In the genomic region with DNA sequence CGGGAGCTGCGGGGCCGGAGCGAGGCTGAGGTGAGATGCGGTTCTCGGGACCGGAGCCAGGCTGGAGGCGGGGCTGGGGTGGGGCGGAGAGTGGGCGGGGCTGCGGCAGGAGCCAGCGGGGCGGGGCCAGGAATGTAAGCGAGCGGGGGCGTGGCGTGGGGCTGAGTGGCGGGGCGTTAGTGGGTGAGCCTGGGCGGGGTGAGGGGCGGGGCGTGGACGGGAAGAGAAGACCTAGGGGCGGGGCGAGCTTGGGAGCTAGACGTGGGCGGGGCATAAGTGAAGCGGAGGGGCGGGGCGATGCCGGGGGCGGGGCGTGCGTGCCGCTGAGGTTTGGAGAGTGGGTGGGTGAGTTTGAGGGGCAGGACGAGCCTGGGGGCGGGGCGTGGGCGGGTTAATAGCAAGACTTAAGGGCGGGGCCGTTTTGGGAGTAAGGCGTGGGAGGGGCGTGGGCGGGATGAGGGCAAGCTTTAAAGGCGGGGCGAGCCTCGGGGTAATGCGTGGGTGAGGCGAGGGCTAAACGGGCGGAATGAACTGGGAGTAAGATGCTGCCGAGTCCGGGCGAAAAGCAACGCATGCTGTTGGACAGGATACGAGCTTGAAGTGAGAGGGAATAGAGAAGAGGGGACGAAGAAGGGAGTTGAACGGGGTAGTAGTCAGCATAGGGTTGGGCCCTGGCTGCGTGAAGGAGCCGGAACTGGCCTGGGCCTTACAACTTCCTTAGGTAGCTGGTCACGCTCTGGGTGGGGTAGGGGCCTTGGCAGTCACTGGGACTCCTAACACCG, we compare ENCODE assay signal across 8 cellular contexts. TPM values are rescaled to one million over a fixed set of nuclear protein-coding genes. Genes with fewer than 3 reads are reported as not detected.
A peak's percentile ranks its signal among the peaks of the same experiment; 100 is the strongest.
DNase-seq lines count a peak whose midpoint lies in the region; ATAC-seq and TF ChIP-seq lines count a peak whose summit lies in the region.

No MANE protein-coding gene starts in this region.

- peak overlapping the region; percentile 86 for H3K27ac Mint-ChIP-seq in central memory CD8-positive, alpha-beta T cell (ENCODE audit: low read depth)

- peaks cover 26% of the 10 kb centered on the region for H3K36me3 Mint-ChIP-seq in central memory CD8-positive, alpha-beta T cell (ENCODE audit: insufficient read depth)

- H3K4me3 ChIP-seq in AG04449 (ENCODE audit: low read depth, low read length) (peak overlapping the region; percentile 78), kidney epithelial cell (ENCODE audit: low read depth, low read length) (peak overlapping the region; percentile 81)

- no peaks in the 10 kb centered on the region for H3K36me3 ChIP-seq in kidney epithelial cell (ENCODE audit: control insufficient read depth, insufficient read depth, low read length)

- H3K27me3 Mint-ChIP-seq in central memory CD8-positive, alpha-beta T cell, result peaks cover 12% of the 10 kb centered on the region

- DNase-seq in AG04449 (ENCODE audit: low read depth, low spot score) (peak; percentile 74), NCI-H446 (lab: John Stamatoyannopoulos, UW) (peak; percentile 96 to 99), kidney epithelial cell (ENCODE audit: low read depth) (peak; percentile 64)
- peak; percentile 93 to 95 for DNase-seq in central memory CD8-positive, alpha-beta T cell (ENCODE audit: low spot score in 2 of 2)
- peak; percentile 99 for DNase-seq in stimulated activated CD4-positive, alpha-beta T cell treated with anti-CD3 and anti-CD28 coated beads, Interleukin-15, amount 100 ng/mL, for 1 hour (ENCODE audit: low read depth in 1 of 2, low spot score in 1 of 2)

- peaks cover 24% of the 10 kb centered on the region for H3K27me3 ChIP-seq in kidney epithelial cell (ENCODE audit: control insufficient read depth, insufficient read depth, low read length)

- peaks cover 33% of the 10 kb centered on the region for H3K4me1 Mint-ChIP-seq in central memory CD8-positive, alpha-beta T cell

- no peaks in the 10 kb centered on the region for H3K9me3 Mint-ChIP-seq in central memory CD8-positive, alpha-beta T cell

- CTCF ChIA-PET in AG04449 (lab: Yijun Ruan, JAX), result interaction anchor here (0.7 to 5.9 kb wide), 12 partner anchors 8 to 81 kb away, joined by 3 to 29 read pairs (median 8); partner anchors contain the start of genes MAP2K7 and TIMM44

- peak overlapping the region; percentile 72 for H3K4me3 Mint-ChIP-seq in central memory CD8-positive, alpha-beta T cell

- POLR2A ChIA-PET in AG04449 (lab: Yijun Ruan, JAX), result interaction anchor here (0.5 to 2.3 kb wide), 10 partner anchors 8 to 593 kb away, joined by 3 to 13 read pairs (median 4); partner anchors contain the start of genes LRRC8E, MAP2K7, TIMM44 and ZNF414

- ATAC-seq in GM18873 (IDR thresholded peaks at IDR 0.05; ENCODE audit: low FRiP score, unreplicated experiment), result peak; percentile 29
- ATAC-seq in HG03175 (IDR thresholded peaks at IDR 0.05; ENCODE audit: unreplicated experiment), result peak; percentile 38
- ATAC-seq in activated CD4-positive, CD25-positive, alpha-beta regulatory T cell treated with anti-CD3 and anti-CD28 coated beads, Interleukin-2, amount 50 U/mL, for 24 hours, result peak; percentile 55 to 58
- ATAC-seq in central memory CD8-positive, alpha-beta T cell (replicated peaks; ENCODE audit: extremely low read depth, poor library complexity, severe bottlenecking), result peak; percentile 52

- TF ChIP-seq CTCF in AG04449 (IDR thresholded peaks at IDR 0.05; ENCODE audit: insufficient read depth, low read length, missing control alignments) (no peak), kidney epithelial cell (IDR thresholded peaks at IDR 0.05; ENCODE audit: insufficient read depth, low read length, poor library complexity, severe bottlenecking) (no peak)

RNA-seq across cellular contexts. Expression of gene SNAPC2, which starts 0.6 kb away (rescaled TPM):
- total RNA-seq in kidney epithelial cell, result 32.0 and 33.3 TPM in 2 replicates

RNA-seq across cellular contexts. Expression of gene CTXN1, which starts 5.2 kb away (rescaled TPM):
- 15.7 and 16.1 TPM in 2 replicates for total RNA-seq in kidney epithelial cell

RNA-seq across cellular contexts. Expression of gene TGFBR3L, which starts 6.1 kb away (rescaled TPM):
- total RNA-seq in kidney epithelial cell, result 0.14 and 4.5 TPM in 2 replicates

RNA-seq across cellular contexts. Expression of gene MAP2K7, which starts 17.0 kb away (rescaled TPM):
- 15.0 and 19.7 TPM in 2 replicates for total RNA-seq in kidney epithelial cell

RNA-seq across cellular contexts. Expression of gene TIMM44, which starts 22.8 kb away (rescaled TPM):
- 80.5 and 83.9 TPM in 2 replicates for total RNA-seq in kidney epithelial cell

Comparison
In these comparisons a context has a peak if more than half of its experiments do, and no peak if none do; other contexts are left out.
1. Peak in every context shown above with its lines: DNase-seq, ATAC-seq and H3K4me3 ChIP-seq.